In the genomic region with DNA sequence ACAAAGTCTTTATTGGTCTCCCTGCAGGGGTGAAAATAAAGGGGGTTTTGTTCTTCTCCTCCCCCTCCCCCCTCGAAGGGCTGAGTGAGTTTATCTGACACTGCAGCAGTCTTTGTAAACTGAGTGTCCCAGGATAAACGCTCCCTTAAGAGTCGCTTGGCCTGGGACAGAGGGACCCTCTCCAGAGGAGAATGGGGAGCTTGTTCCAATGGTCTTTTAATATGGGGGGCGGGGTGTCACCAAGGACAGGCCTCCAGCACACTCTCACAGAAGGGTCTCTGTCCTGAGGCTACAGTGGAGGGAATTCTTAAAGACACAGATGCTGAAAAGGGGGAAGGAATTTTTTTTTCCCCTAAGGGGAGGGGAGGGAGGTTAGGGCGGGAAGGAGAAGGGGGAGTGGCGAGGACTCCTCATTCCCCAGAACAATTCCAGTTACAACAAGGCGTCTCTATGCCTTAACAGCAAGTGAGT, we compare ENCODE assay signal across 16 cellular contexts.
DNase-seq lines count a peak whose midpoint lies in the region; ATAC-seq and TF ChIP-seq lines count a peak whose summit lies in the region.
"Had no signal": no experiment of that assay in that cellular context is flagged by ENCODE, and none has a peak within 500 bp of the region (broad histone marks: within the 10 kb centered on the region; RNA-seq: fewer than 3 reads in every experiment).

No MANE protein-coding gene starts in this region.

- TF ChIP-seq CTCF in RWPE1 (conservative IDR thresholded peaks at IDR 0.05; ENCODE audit: low read depth) (no peak), neural crest cell (conservative IDR thresholded peaks at IDR 0.05) (no peak)

- H3K36me3 Mint-ChIP-seq in neural crest cell (ENCODE audit: low read depth), result no peaks in the 10 kb centered on the region

- POLR2A ChIA-PET in RWPE1 (lab: Yijun Ruan, JAX; ENCODE audit: low non-redundant PET), result no interaction called here

- ATAC-seq in HG02571 (IDR thresholded peaks at IDR 0.05; ENCODE audit: unreplicated experiment) (no peak), HG03097 (IDR thresholded peaks at IDR 0.05; ENCODE audit: low FRiP score, unreplicated experiment) (no peak), GM18858 (IDR thresholded peaks at IDR 0.05; ENCODE audit: unreplicated experiment) (no peak)
- ATAC-seq: activated CD4-positive, alpha-beta T cell treated with anti-CD3 and anti-CD28 coated beads for 36 hours; K562; PC-3 had no signal

- peak overlapping the region; percentile 84 for H3K27ac ChIP-seq in RWPE1

- intact Hi-C loops in head of caudate nucleus (cut with DNase I), result no loop called here

- H3K4me1 Mint-ChIP-seq in neural crest cell, result peaks cover 86% of the 10 kb centered on the region
- H3K4me1 Mint-ChIP-seq: activated CD4-positive, alpha-beta T cell treated with anti-CD3 and anti-CD28 coated beads for 36 hours had no signal

- H3K9me3 Mint-ChIP-seq in neural crest cell, result no peaks in the 10 kb centered on the region

- peaks cover 79% of the 10 kb centered on the region for H3K27me3 Mint-ChIP-seq in neural crest cell (ENCODE audit: low read depth)

- CTCF ChIA-PET in RWPE1 (lab: Yijun Ruan, JAX), result no interaction called here

- DNase-seq in ELF-1 (ENCODE audit: low read depth, low spot score) (peak; percentile 89), RWPE1 (ENCODE audit: low spot score) (no peak), head of caudate nucleus (peak in 38 of 42 donors; percentile 19 to 82 (median 60)), neural crest cell (ENCODE audit: low read depth, low spot score) (peak; percentile 55), NCI-H510A treated with DMSO at 0.1 percent for 48 hours (lab: John Stamatoyannopoulos, UW) (no peak)
- DNase-seq: activated CD4-positive, alpha-beta T cell treated with anti-CD3 and anti-CD28 coated beads for 36 hours; cortex of kidney; MV-4-11; NCI-H2029 treated with DMSO at 0.1 percent for 48 hours; NCI-H526 treated with DMSO at 0.1 percent for 48 hours; PC-3; T1000 had no signal

- H3K27ac Mint-ChIP-seq in neural crest cell (ENCODE audit: unreplicated experiment), result peak overlapping the region; percentile 59
- H3K27ac Mint-ChIP-seq: activated CD4-positive, alpha-beta T cell treated with anti-CD3 and anti-CD28 coated beads for 36 hours had no signal

- H3K4me3 Mint-ChIP-seq in neural crest cell, result peak overlapping the region; percentile 88
- H3K4me3 Mint-ChIP-seq: activated CD4-positive, alpha-beta T cell treated with anti-CD3 and anti-CD28 coated beads for 36 hours had no signal

Comparison
In these comparisons a context has a peak if more than half of its experiments do, and no peak if none do; other contexts are left out.
1. DNase-seq: peak in ELF-1 (single experiment), head of caudate nucleus (38 of 42) and neural crest cell (single experiment); none in RWPE1 (single experiment) and NCI-H510A treated with DMSO at 0.1 percent for 48 hours (single experiment).